Comparison of ENCODE assay signal across 8 cellular contexts in the genomic region with DNA sequence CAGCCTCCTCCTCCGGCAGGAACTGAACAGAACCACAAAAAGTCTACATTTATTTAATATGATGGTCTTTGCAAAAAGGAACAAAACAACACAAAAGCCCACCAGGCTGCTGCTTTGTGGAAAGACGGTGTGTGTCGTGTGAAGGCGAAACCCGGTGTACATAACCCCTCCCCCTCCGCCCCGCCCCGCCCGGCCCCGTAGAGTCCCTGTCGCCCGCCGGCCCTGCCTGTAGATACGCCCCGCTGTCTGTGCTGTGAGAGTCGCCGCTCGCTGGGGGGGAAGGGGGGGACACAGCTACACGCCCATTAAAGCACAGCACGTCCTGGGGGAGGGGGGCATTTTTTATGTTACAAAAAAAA.
DNase-seq lines count a peak whose midpoint lies in the region; ATAC-seq, FAIRE-seq and TF ChIP-seq lines count a peak whose summit lies in the region.

No MANE protein-coding gene starts in this region.

- H3K9ac ChIP-seq in BLaER1 treated with 17β-estradiol and CSF1 and Interleukin-3, amounts not matched to agents 10 nM and 100 nM = no peak overlapping the region
- 0 out of 2 replicates have a peak overlapping the region, but pooled peaks have one; percentile 67 for H3K9ac ChIP-seq in Karpas-422 (ENCODE audit: low read length)
- H3K9ac ChIP-seq in adipocyte (ENCODE audit: low read length) = no peak overlapping the region
- H3K9ac ChIP-seq in mucosa of rectum (ENCODE audit: low read depth in 1 of 2, low read length in 2 of 2) = no peak overlapping the region

- peaks cover 0 to 43% (median 34%) of the 10 kb centered on the region in 11 experiments; a peak in 19 of 22 replicates for H3K9me3 ChIP-seq in BLaER1 treated with 17β-estradiol and CSF1 and Interleukin-3, amounts not matched to agents 10 nM and 100 nM (replicated peaks in 1 of 11)
- no peaks in the 10 kb centered on the region for H3K9me3 ChIP-seq in Karpas-422 (ENCODE audit: low read length)
- no peaks in the 10 kb centered on the region for H3K9me3 ChIP-seq in adipocyte (ENCODE audit: control insufficient read depth, low read length)
- no peaks in the 10 kb centered on the region for H3K9me3 ChIP-seq in mucosa of rectum (ENCODE audit: control insufficient read depth in 2 of 2, low read length in 2 of 2)

- no peaks in the 10 kb centered on the region for H3K79me2 ChIP-seq in Karpas-422 (ENCODE audit: low read length)

- H3K27ac ChIP-seq in BLaER1 treated with 17β-estradiol and CSF1 and Interleukin-3, amounts not matched to agents 10 nM and 100 nM = no peak overlapping the region
- no peak overlapping the region for H3K27ac ChIP-seq in Karpas-422 (ENCODE audit: low read length)
- no peak overlapping the region for H3K27ac ChIP-seq in mucosa of rectum (ENCODE audit: low read depth in 2 of 2, low read length in 2 of 2)

- ATAC-seq in HG03571 (IDR thresholded peaks at IDR 0.05; ENCODE audit: unreplicated experiment) = no peak

- peaks cover 89 to 100% (median 99%) of the 10 kb centered on the region in 11 experiments for H3K27me3 ChIP-seq in BLaER1 treated with 17β-estradiol and CSF1 and Interleukin-3, amounts not matched to agents 10 nM and 100 nM
- H3K27me3 ChIP-seq in Karpas-422 (ENCODE audit: low read length) (no peaks in the 10 kb centered on the region), adipocyte (replicated peaks; ENCODE audit: control insufficient read depth, insufficient read depth, low read length) (peaks cover 61% of the 10 kb centered on the region), mucosa of rectum (ENCODE audit: control insufficient read depth in 2 of 2, insufficient read depth in 2 of 2, low read length in 2 of 2) (peaks cover 66 to 72% of the 10 kb centered on the region in 2 donors)

- H4K20me1 ChIP-seq in BLaER1 treated with 17β-estradiol and CSF1 and Interleukin-3, amounts not matched to agents 10 nM and 100 nM = peaks cover 0 to 46% (median 18%) of the 10 kb centered on the region in 11 experiments; a peak in 12 of 22 replicates
- H4K20me1 ChIP-seq in Karpas-422 (ENCODE audit: insufficient read depth, low read depth, low read length) = no peaks in the 10 kb centered on the region

- no peaks in the 10 kb centered on the region for H3K36me3 ChIP-seq in BLaER1 treated with 17β-estradiol and CSF1 and Interleukin-3, amounts not matched to agents 10 nM and 100 nM
- H3K36me3 ChIP-seq in Karpas-422 (ENCODE audit: insufficient read depth, low read length) = no peaks in the 10 kb centered on the region
- no peaks in the 10 kb centered on the region for H3K36me3 ChIP-seq in adipocyte (ENCODE audit: control insufficient read depth, insufficient read depth, low read length, severe bottlenecking)
- no peaks in the 10 kb centered on the region for H3K36me3 ChIP-seq in mucosa of rectum (ENCODE audit: control insufficient read depth in 2 of 2, insufficient read depth in 2 of 2, low read length in 2 of 2)

- H2AFZ ChIP-seq in Karpas-422 (ENCODE audit: low read length) = no peak overlapping the region

- peaks cover 0 to 29% (median 19%) of the 10 kb centered on the region in 10 experiments; a peak in 13 of 20 replicates for H3K4me1 ChIP-seq in BLaER1 treated with 17β-estradiol and CSF1 and Interleukin-3, amounts not matched to agents 10 nM and 100 nM
- H3K4me1 ChIP-seq in Karpas-422 (ENCODE audit: low read length) (peaks cover 24% of the 10 kb centered on the region), adipocyte (ENCODE audit: control insufficient read depth, insufficient read depth, low read length) (peaks cover 7% of the 10 kb centered on the region), mucosa of rectum (ENCODE audit: control insufficient read depth in 2 of 2, insufficient read depth in 2 of 2, low read length in 2 of 2) (peaks cover 14 to 19% of the 10 kb centered on the region in 2 donors)

- peak overlapping the region in 4 of 10 experiments; percentile 15 to 42 (median 21); a peak in 7 of 20 replicates for H3K4me3 ChIP-seq in BLaER1 treated with 17β-estradiol and CSF1 and Interleukin-3, amounts not matched to agents 10 nM and 100 nM
- H3K4me3 ChIP-seq in Karpas-422 (ENCODE audit: low read length) (peak overlapping the region; percentile 67; the same call in 1 of the 2 replicates), adipocyte (ENCODE audit: low read length) (peak overlapping the region; percentile 50), mucosa of rectum (ENCODE audit: low read length in 2 of 2) (peak overlapping the region; percentile 44 to 67)

- DNase-seq in Karpas-422 (peak; percentile 56), adipocyte (ENCODE audit: low read depth) (no peak), kidney glomerular epithelial cell (lab: John Stamatoyannopoulos, UW) (no peak), NCI-H2029 treated with DMSO at 0.1 percent for 48 hours (lab: John Stamatoyannopoulos, UW) (no peak), H54 (ENCODE audit: insufficient read length, low spot score) (no peak)

- no peaks in the 10 kb centered on the region for H3K9me2 ChIP-seq in Karpas-422 (replicated peaks; ENCODE audit: insufficient read depth, low read length)

- FAIRE-seq in H54 (lab: Jason Lieb, UNC) = no peak

- TF ChIP-seq POLR2A in H54 (IDR thresholded peaks at IDR 0.05; ENCODE audit: low read depth, low read length) = no peak

- H3K4me2 ChIP-seq in BLaER1 treated with 17β-estradiol and CSF1 and Interleukin-3, amounts not matched to agents 10 nM and 100 nM = peak overlapping the region in 10 of 11 experiments; percentile 9 to 72 (median 40); a peak in 14 of 22 replicates
- peak overlapping the region; percentile 73 for H3K4me2 ChIP-seq in Karpas-422 (ENCODE audit: low read depth, low read length, poor library complexity, severe bottlenecking)
